ENCODE assay signal across 24 cellular contexts in genomic region chr1:33617451-33617850, GRCh38.
"Had no signal": no experiment of that assay in that cellular context is flagged by ENCODE, and none has a peak within 500 bp of the region (broad histone marks: within the 10 kb centered on the region; RNA-seq: fewer than 3 reads in every experiment).

No MANE protein-coding gene starts in this region.

- DNase-seq: cerebellar nuclear complex; colonic mucosa; dermis blood vessel endothelial cell; dorsolateral prefrontal cortex; effector CD4-positive, alpha-beta T cell; effector memory CD4-positive, alpha-beta T cell; foreskin keratinocyte; heart left ventricle; kidney glomerular epithelial cell; left colon; left ventricle myocardium inferior; lower lobe of right lung; mammary epithelial cell; mesendoderm; midbrain had no signal

- H2AFZ ChIP-seq: hepatocyte had no signal

- H3K27me3 ChIP-seq: colonic mucosa, dorsolateral prefrontal cortex had no signal

- H3K36me3 Mint-ChIP-seq: memory B cell had no signal

- H3K79me2 ChIP-seq: hepatocyte had no signal

- H3K27ac ChIP-seq: colonic mucosa, dorsolateral prefrontal cortex, esophagus muscularis mucosa, foreskin keratinocyte, gastroesophageal sphincter, heart left ventricle, hepatocyte, left ventricle myocardium inferior, lower lobe of right lung had no signal

- H3K4me1 ChIP-seq: colonic mucosa, foreskin keratinocyte, gastroesophageal sphincter, lower lobe of right lung had no signal

- FAIRE-seq: endothelial cell of umbilical vein, frontal cortex, islet of Langerhans, keratinocyte had no signal

- H3K27ac Mint-ChIP-seq: memory B cell had no signal

- H3K4me3 ChIP-seq: colonic mucosa, dorsolateral prefrontal cortex, esophagus muscularis mucosa, gastroesophageal sphincter, heart left ventricle, hepatocyte, left ventricle myocardium inferior, lower lobe of right lung had no signal

- H3K4me3 Mint-ChIP-seq: memory B cell had no signal

- H3K36me3 ChIP-seq: colonic mucosa, esophagus muscularis mucosa, gastroesophageal sphincter, heart left ventricle, left ventricle myocardium inferior, lower lobe of right lung had no signal

- ATAC-seq: gastroesophageal sphincter, heart left ventricle, left colon, left lobe of liver, lower lobe of right lung had no signal

- H3K9me3 ChIP-seq: colonic mucosa, esophagus muscularis mucosa, gastroesophageal sphincter, heart left ventricle, left ventricle myocardium inferior, lower lobe of right lung had no signal

- H3K4me2 ChIP-seq: hepatocyte had no signal
